ENCODE assay signal across 8 cellular contexts in genomic region chr13:52665325-52665724, GRCh38. TPM values are rescaled to one million over a fixed set of nuclear protein-coding genes. Genes with fewer than 3 reads are reported as not detected.
A peak's percentile ranks its signal among the peaks of the same experiment; 100 is the strongest.
DNase-seq lines count a peak whose midpoint lies in the region; ATAC-seq, FAIRE-seq and TF ChIP-seq lines count a peak whose summit lies in the region.

No MANE protein-coding gene starts in this region.

- H3K9me3 ChIP-seq in A549 (no peaks in the 10 kb centered on the region), Peyer's patch (no peaks in the 10 kb centered on the region), tibial nerve (no peaks in the 10 kb centered on the region)

- H3K4me2 ChIP-seq in A549 = no peak overlapping the region

- FAIRE-seq in A549 (lab: Jason Lieb, UNC) = no peak

- H3K4me1 ChIP-seq in A549 (no peaks in the 10 kb centered on the region), Peyer's patch (no peaks in the 10 kb centered on the region), tibial nerve (peaks cover 0 to 2% (median 0%) of the 10 kb centered on the region in 4 donors)

- CTCF ChIA-PET in A549 (lab: Yijun Ruan, JAX) = interaction anchor here (0.6 to 2.6 kb wide), 10 partner anchors 9 to 303 kb away, joined by 3 to 20 read pairs (median 4); partner anchors contain the start of gene SUGT1

- H3K36me3 ChIP-seq in Peyer's patch = peaks cover 0 to 79% (median 0%) of the 10 kb centered on the region in 3 donors
- peaks cover 0 to 70% (median 8%) of the 10 kb centered on the region in 3 donors for H3K36me3 ChIP-seq in tibial nerve

- TF ChIP-seq EP300 in A549 (IDR thresholded peaks at IDR 0.05) (no peak), tibial nerve (IDR thresholded peaks at IDR 0.05) (no peak)

- TF ChIP-seq POLR2A in A549 (IDR thresholded peaks at IDR 0.05; ENCODE audit: low read length) = no peak
- TF ChIP-seq POLR2A in Peyer's patch (IDR thresholded peaks at IDR 0.05) = no peak
- TF ChIP-seq POLR2A in tibial nerve (IDR thresholded peaks at IDR 0.05) = no peak

- no peak overlapping the region for H3K4me3 ChIP-seq in A549
- H3K4me3 ChIP-seq in GM12865 (ENCODE audit: low read depth, low read length) = no peak overlapping the region
- H3K4me3 ChIP-seq in Peyer's patch = no peak overlapping the region
- no peak overlapping the region for H3K4me3 ChIP-seq in foreskin fibroblast (ENCODE audit: low read depth in 1 of 2, low read length in 2 of 2)
- H3K4me3 ChIP-seq in tibial nerve = no peak overlapping the region

- H3K27ac ChIP-seq in A549 = no peak overlapping the region
- H3K27ac ChIP-seq in Peyer's patch = no peak overlapping the region
- H3K27ac ChIP-seq in tibial nerve = no peak overlapping the region

- POLR2A ChIA-PET in A549 (lab: Yijun Ruan, JAX) = interaction anchor here (1.0 kb wide), 1 partner anchor 13 kb away, joined by 3 read pairs; the partner anchor contains the start of gene SUGT1

- H3K27me3 ChIP-seq in Peyer's patch (no peaks in the 10 kb centered on the region), tibial nerve (no peaks in the 10 kb centered on the region)

- ATAC-seq in A549 (no peak), GM19455 (IDR thresholded peaks at IDR 0.05; ENCODE audit: unreplicated experiment) (no peak), GM18517 (IDR thresholded peaks at IDR 0.05; ENCODE audit: unreplicated experiment) (no peak), HG02759 (IDR thresholded peaks at IDR 0.05; ENCODE audit: unreplicated experiment) (no peak)

- DNase-seq in A549 (ENCODE audit: low read depth in 1 of 2, low spot score in 1 of 2) (peak; percentile 7 to 10), GM12865 (ENCODE audit: low read depth) (peak; percentile 22), Peyer's patch (no peak), foreskin fibroblast (peak in 1 of 2 donors; percentile 27), tibial nerve (ENCODE audit: low spot score in 2 of 2) (no peak)

- peak; percentile 14 to 17; a peak in 1 of 5 replicates for TF ChIP-seq RAD21 in A549 (conservative IDR thresholded peaks at IDR 0.05 in 1 of 2, IDR thresholded peaks at IDR 0.05 in 1 of 2)

- TF ChIP-seq CTCF in A549 (IDR thresholded peaks at IDR 0.05) (peak; percentile 39; the same call in 2 of the 3 replicates), GM12865 (IDR thresholded peaks at IDR 0.05; ENCODE audit: insufficient read depth, low read depth, low read length, missing control alignments) (peak; percentile 32), Peyer's patch (IDR thresholded peaks at IDR 0.05) (peak in 4 of 6 experiments; percentile 18 to 41 (median 28)), foreskin fibroblast (IDR thresholded peaks at IDR 0.05; ENCODE audit: low read depth, low read length) (peak; percentile 43), tibial nerve (IDR thresholded peaks at IDR 0.05) (peak in 1 of 5 experiments; percentile 29)

TF ChIP-seq in A549, 52 proteins besides CTCF, POLR2A, EP300 and RAD21:
- TF ChIP-seq MAZ (IDR thresholded peaks at IDR 0.05; ENCODE audit: borderline replicate concordance, low read depth, low read length) (no peak), REST (IDR thresholded peaks at IDR 0.05) (no peak)

RNA-seq across cellular contexts. Expression of gene SUGT1, which starts 12.7 kb away (rescaled TPM):
- 37.7 and 56.4 TPM in 2 replicates for polyA plus RNA-seq in A549 (2011; rRNA removed)
- 21.3 and 23.1 TPM in 2 replicates for polyA plus RNA-seq in A549 (2012; cell fraction: cytosol; rRNA removed)
- polyA plus RNA-seq in A549 (2012; cell fraction: nucleus; rRNA removed) = 9.1 and 10.7 TPM in 2 replicates
- polyA plus RNA-seq in A549 (2017; fragmentation: RNase III; extraction: RNeasy Plus Mini Kit Qiagen cat#74134 plus additional on column Dnase treatment) = 60.4 to 62.1 TPM (median 61.4 TPM) in 3 replicates
- polyA minus RNA-seq in A549 (2011; rRNA and poly(A)+ RNA removed) = 23.9 and 25.2 TPM in 2 replicates
- total RNA-seq in Peyer's patch = 10 to 100 TPM; 22.4 to 49.5 (median 27.5) TPM
- 10 to 100 TPM; 27.3 to 47.3 (median 37.6) TPM for total RNA-seq in tibial nerve

RNA-seq across cellular contexts. Expression of gene HNRNPA1L2, which starts 23.1 kb away (rescaled TPM):
- polyA plus RNA-seq in A549 (2011; rRNA removed) (6.3 and 8.5 TPM in 2 replicates), A549 (2017; fragmentation: RNase III; extraction: RNeasy Plus Mini Kit Qiagen cat#74134 plus additional on column Dnase treatment) (5.8 to 6.3 TPM (median 6.2 TPM) in 3 replicates)
- 2.2 and 2.9 TPM in 2 replicates for polyA plus RNA-seq in A549 (2012; cell fraction: cytosol; rRNA removed)
- polyA plus RNA-seq in A549 (2012; cell fraction: nucleus; rRNA removed) = 1.7 and 2.4 TPM in 2 replicates
- polyA minus RNA-seq in A549 (2011; rRNA and poly(A)+ RNA removed) = 2.5 and 3.2 TPM in 2 replicates
- total RNA-seq in Peyer's patch (10 to 100 TPM in 1 of 4 donors, 1 to 10 TPM in 3; 2.8 to 23.9 (median 4.6) TPM), tibial nerve (1 to 10 TPM; 3.1 to 7.6 (median 6.0) TPM)

Comparison
In these comparisons a context has a peak if more than half of its experiments do, and no peak if none do; other contexts are left out.
1. DNase-seq: peak in A549 (2 of 2) and GM12865 (single experiment); none in Peyer's patch (0 of 3) and tibial nerve (0 of 2).